Comparison of ENCODE assay signal across 7 cellular contexts in genomic region chr6:138162104-138162946, GRCh38. TPM values are rescaled to one million over a fixed set of nuclear protein-coding genes. Genes with fewer than 3 reads are reported as not detected.
DNase-seq lines count a peak whose midpoint lies in the region; ATAC-seq and TF ChIP-seq lines count a peak whose summit lies in the region.

No MANE protein-coding gene starts in this region.

- no peaks in the 10 kb centered on the region for H3K4me1 ChIP-seq in breast epithelium
- peaks cover 5 to 21% (median 18%) of the 10 kb centered on the region in 6 donors for H3K4me1 ChIP-seq in spleen

- TF ChIP-seq POLR2A in breast epithelium (IDR thresholded peaks at IDR 0.05) = no peak
- no peak for TF ChIP-seq POLR2A in spleen (IDR thresholded peaks at IDR 0.05)

- peak; percentile 27 for DNase-seq in NCI-H510A treated with DMSO at 0.1 percent for 48 hours (lab: John Stamatoyannopoulos, UW)
- peak in 1 of 2 donors; percentile 57 for DNase-seq in breast epithelium (ENCODE audit: low spot score in 2 of 2)
- peak; percentile 16 for DNase-seq in kidney glomerular epithelial cell (lab: John Stamatoyannopoulos, UW)
- DNase-seq in spleen = peak; percentile 71

- intact Hi-C loops in breast epithelium (cut with DNase I; ENCODE audit: low total_unique reads) = no loop called here
- intact Hi-C loops in spleen (cut with DNase I; ENCODE audit: low total_unique reads) = no loop called here

- no peaks in the 10 kb centered on the region for H3K9me3 ChIP-seq in breast epithelium
- no peaks in the 10 kb centered on the region for H3K9me3 ChIP-seq in spleen

- H3K4me3 ChIP-seq in breast epithelium (peak overlapping the region; percentile 51 to 82 (median 65)), spleen (peak overlapping the region; percentile 22 to 76 (median 58))

- H3K27me3 ChIP-seq in breast epithelium (no peaks in the 10 kb centered on the region), spleen (replicated peaks in 1 of 7) (peaks cover 0 to 74% (median 40%) of the 10 kb centered on the region in 7 donors)

- H3K27ac ChIP-seq in breast epithelium (peak overlapping the region; percentile 84 to 88), spleen (peak overlapping the region in 2 of 8 donors; percentile 9 to 41)

- TF ChIP-seq CTCF in breast epithelium (IDR thresholded peaks at IDR 0.05) (no peak), spleen (IDR thresholded peaks at IDR 0.05 in 8 of 11, conservative IDR thresholded peaks at IDR 0.05 in 3 of 11) (no peak)

- WGBS in spleen, 5 donors = 1 to 6% (median 2%) methylated on average over 29 to 53 of the region's 53 CpGs

- H3K36me3 ChIP-seq in breast epithelium = no peaks in the 10 kb centered on the region
- H3K36me3 ChIP-seq in spleen = no peaks in the 10 kb centered on the region

- ATAC-seq in GM18498 (IDR thresholded peaks at IDR 0.05; ENCODE audit: unreplicated experiment) (peak; percentile 37), HG02678 (IDR thresholded peaks at IDR 0.05; ENCODE audit: unreplicated experiment) (peak; percentile 26), HG03460 (IDR thresholded peaks at IDR 0.05; ENCODE audit: unreplicated experiment) (no peak)

RNA-seq across cellular contexts. Expression of gene ARFGEF3, which starts 0.6 kb away (rescaled TPM):
- total RNA-seq in breast epithelium = 10 to 100 TPM in 2 of 3 donors, 1 to 10 TPM in 1; 1.9 to 28.1 (median 22.0) TPM
- total RNA-seq in spleen = 1 to 10 TPM; 1.6 to 3.1 (median 1.8) TPM
- polyA plus RNA-seq in spleen = under 1 TPM; 0.09 to 0.19 (median 0.11) TPM

RNA-seq across cellular contexts. Expression of gene PERP, which starts 55.1 kb away (rescaled TPM):
- total RNA-seq in breast epithelium = 100 to 1,000 TPM in 1 of 3 donors, 10 to 100 TPM in 2; 62.9 to 176 (median 82.3) TPM
- total RNA-seq in spleen = 1 to 10 TPM in 1 of 7 donors, under 1 TPM in 6; 0.29 to 1.1 (median 0.56) TPM
- under 1 TPM; 0.46 to 0.90 (median 0.55) TPM for polyA plus RNA-seq in spleen

RNA-seq across cellular contexts. Expression of gene PBOV1, which starts 56.0 kb away (rescaled TPM):
- total RNA-seq in breast epithelium (not detected), spleen (not detected)
- polyA plus RNA-seq in spleen = not detected

Comparison
In these comparisons a context has a peak if more than half of its experiments do, and no peak if none do; other contexts are left out.
1. RNA of gene PERP, which starts 55.1 kb away (total RNA-seq): 62.9 to 176 TPM in breast epithelium; 0.29 to 1.1 TPM in spleen; every median in the first group is over 10 times any median in the second.